ENCODE assay signal across 8 cellular contexts in the genomic region with DNA sequence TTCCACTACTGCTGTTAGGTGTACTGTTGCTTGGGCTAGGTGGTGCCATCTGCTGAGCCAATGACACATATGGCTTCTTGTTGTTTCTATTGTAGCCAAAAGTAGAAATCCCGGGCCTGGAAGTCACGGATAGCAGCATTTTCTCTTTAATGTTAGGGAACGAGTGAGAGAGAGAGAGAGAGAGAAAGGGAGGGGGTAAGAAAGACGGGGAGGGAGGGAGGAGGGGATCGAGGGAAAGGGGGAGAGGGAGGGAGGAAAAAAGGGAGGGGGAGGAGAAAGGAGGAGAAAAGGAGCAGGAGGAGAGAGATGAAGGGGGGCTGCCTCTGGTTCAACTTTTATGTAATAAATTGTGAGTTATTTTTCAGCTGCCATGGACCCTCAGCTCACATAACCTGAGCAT. TPM values are rescaled to one million over a fixed set of nuclear protein-coding genes. Genes with fewer than 3 reads are reported as not detected.
DNase-seq lines count a peak whose midpoint lies in the region; ATAC-seq and TF ChIP-seq lines count a peak whose summit lies in the region.
"Not testable (repeated sequence)": the region's sequence is repeated elsewhere in the genome, so short reads cannot be mapped to it uniquely, and the experiment has no call there.

No MANE protein-coding gene starts in this region.

- not testable (repeated sequence) for H3K27ac ChIP-seq in AG04450 (ENCODE audit: low read depth, low read length); GM23248

- not testable (repeated sequence) for H4K20me1 ChIP-seq in GM23248 (ENCODE audit: insufficient read depth)

- H3K36me3 Mint-ChIP-seq in dendritic cell treated with granulocyte-macrophage colony-stimulating factor and Interleukin-4, amounts not matched to agents 40 ng/mL and 50 ng/mL, for 4 days (ENCODE audit: low read depth), result peaks cover 32% of the 10 kb centered on the region
- H3K36me3 Mint-ChIP-seq in glutamatergic neuron (ENCODE audit: unreplicated experiment) (peaks cover 43% of the 10 kb centered on the region), type B pancreatic cell (peaks cover 27% of the 10 kb centered on the region)

- not testable (repeated sequence) for H3K36me3 ChIP-seq in GM23248 (ENCODE audit: low read depth); adipocyte (ENCODE audit: control insufficient read depth, insufficient read depth, low read length, severe bottlenecking); mucosa of descending colon (ENCODE audit: low read depth)

- WGBS in GM23248 (ENCODE audit: low coverage in 1 of 2, low lambda C conversion rate in 2 of 2, missing lambda C conversion rate in 2 of 2), 2 experiments, result 81 to 86% methylated on average over 3 to 5 of the region's 5 CpGs

- not testable (repeated sequence) for H3K4me2 ChIP-seq in GM23248 (ENCODE audit: unreplicated experiment)

- TF ChIP-seq CTCF in AG04450 (IDR thresholded peaks at IDR 0.05; ENCODE audit: low read depth, low read length); glutamatergic neuron (IDR thresholded peaks at IDR 0.05; ENCODE audit: partially characterized antibody, unreplicated experiment); mucosa of descending colon (IDR thresholded peaks at IDR 0.05); type B pancreatic cell (conservative IDR thresholded peaks at IDR 0.05): not testable (repeated sequence)

- H3K4me1 Mint-ChIP-seq in dendritic cell treated with granulocyte-macrophage colony-stimulating factor and Interleukin-4, amounts not matched to agents 40 ng/mL and 50 ng/mL, for 4 days (ENCODE audit: low read depth); glutamatergic neuron (ENCODE audit: low read depth, unreplicated experiment); type B pancreatic cell (ENCODE audit: unreplicated experiment): not testable (repeated sequence)

- H3K27ac Mint-ChIP-seq in dendritic cell treated with granulocyte-macrophage colony-stimulating factor and Interleukin-4, amounts not matched to agents 40 ng/mL and 50 ng/mL, for 4 days; type B pancreatic cell: not testable (repeated sequence)
- H3K27ac Mint-ChIP-seq in glutamatergic neuron (ENCODE audit: unreplicated experiment), result peak overlapping the region; percentile 79

- DNase-seq in AG04450 (ENCODE audit: low read depth, low spot score); glutamatergic neuron; mucosa of descending colon; type B pancreatic cell (ENCODE audit: extremely low spot score, unreplicated experiment): not testable (repeated sequence)
- DNase-seq in GM23248, result peak; percentile 18
- DNase-seq in M059J (ENCODE audit: low read depth), result peak; percentile 23
- DNase-seq in adipocyte (ENCODE audit: low read depth), result peak; percentile 42

- H2AFZ ChIP-seq in GM23248, result not testable (repeated sequence)

- H3K9me3 ChIP-seq in AG04450 (ENCODE audit: control insufficient read depth, insufficient read depth, low read length) (peaks cover 21% of the 10 kb centered on the region), adipocyte (ENCODE audit: control insufficient read depth, low read length) (peaks cover 19% of the 10 kb centered on the region), mucosa of descending colon (peaks cover 40% of the 10 kb centered on the region)
- not testable (repeated sequence) for H3K9me3 ChIP-seq in GM23248 (ENCODE audit: low read depth)

- peak; percentile 31 for ATAC-seq in mucosa of descending colon

- peak overlapping the region; percentile 45; the same call in 1 of the 2 replicates for H3K4me3 ChIP-seq in AG04450 (ENCODE audit: low read depth, low read length)
- H3K4me3 ChIP-seq in GM23248, result 0 out of 2 replicates have a peak overlapping the region, but pooled peaks have one; percentile 31
- not testable (repeated sequence) for H3K4me3 ChIP-seq in adipocyte (ENCODE audit: low read length); mucosa of descending colon

- peaks cover 26% of the 10 kb centered on the region for H3F3A ChIP-seq in GM23248 (ENCODE audit: insufficient read depth)

- H3K79me2 ChIP-seq in GM23248 (ENCODE audit: insufficient read depth), result peaks cover 18% of the 10 kb centered on the region

- H3K9me2 ChIP-seq in GM23248 (ENCODE audit: insufficient read depth), result not testable (repeated sequence)

- H3K4me3 Mint-ChIP-seq in dendritic cell treated with granulocyte-macrophage colony-stimulating factor and Interleukin-4, amounts not matched to agents 40 ng/mL and 50 ng/mL, for 4 days, result peak overlapping the region; percentile 24
- H3K4me3 Mint-ChIP-seq in glutamatergic neuron (ENCODE audit: unreplicated experiment) (peak overlapping the region; percentile 12), type B pancreatic cell (peak overlapping the region; percentile 49)

- H3K9ac ChIP-seq in GM23248, result 0 out of 2 replicates have a peak overlapping the region, but pooled peaks have one; percentile 36
- not testable (repeated sequence) for H3K9ac ChIP-seq in adipocyte (ENCODE audit: low read length)

- intact Hi-C loops in dendritic cell treated with granulocyte-macrophage colony-stimulating factor and Interleukin-4, amounts not matched to agents 40 ng/mL and 50 ng/mL, for 4 days (cut with micrococcal nuclease); mucosa of descending colon (cut with DNase I, micrococcal nuclease): not testable (repeated sequence)

- H3K4me1 ChIP-seq in GM23248 (ENCODE audit: insufficient read depth), result peaks cover 16% of the 10 kb centered on the region
- H3K4me1 ChIP-seq in adipocyte (ENCODE audit: control insufficient read depth, insufficient read depth, low read length); mucosa of descending colon (ENCODE audit: low read depth): not testable (repeated sequence)

- H3K27me3 Mint-ChIP-seq in dendritic cell treated with granulocyte-macrophage colony-stimulating factor and Interleukin-4, amounts not matched to agents 40 ng/mL and 50 ng/mL, for 4 days; glutamatergic neuron (ENCODE audit: unreplicated experiment); type B pancreatic cell: not testable (repeated sequence)

- H3K9me3 Mint-ChIP-seq in dendritic cell treated with granulocyte-macrophage colony-stimulating factor and Interleukin-4, amounts not matched to agents 40 ng/mL and 50 ng/mL, for 4 days, result peaks cover 60% of the 10 kb centered on the region
- H3K9me3 Mint-ChIP-seq in glutamatergic neuron (ENCODE audit: unreplicated experiment) (peaks cover 13% of the 10 kb centered on the region), type B pancreatic cell (peaks cover 10% of the 10 kb centered on the region)

- CTCF ChIA-PET in AG04450 (lab: Charles Lee), result not testable (repeated sequence)

- H3K27me3 ChIP-seq in AG04450 (ENCODE audit: control insufficient read depth, insufficient read depth, low read length); GM23248 (replicated peaks; ENCODE audit: insufficient read depth); adipocyte (replicated peaks; ENCODE audit: control insufficient read depth, insufficient read depth, low read length): not testable (repeated sequence)

- POLR2A ChIA-PET in AG04450 (lab: Yijun Ruan, JAX), result not testable (repeated sequence)

- in situ Hi-C loops in GM23248 (cut with MboI), result not testable (repeated sequence)

RNA-seq across cellular contexts. Expression of gene CEP83, which starts 34.8 kb away (rescaled TPM):
- 7.8 and 10.0 TPM in 2 replicates for polyA plus RNA-seq in AG04450 (2011; rRNA removed)
- 3.4 and 6.9 TPM in 2 replicates for polyA minus RNA-seq in AG04450 (2011; rRNA and poly(A)+ RNA removed)
- total RNA-seq in GM23248 (2014; rRNA removed; shearing (Covaris generic)), result 5.8 and 21.6 TPM in 2 replicates
- polyA plus RNA-seq in GM23248 (2016; fragmentation: Nextera tagmentation; extraction: Ambion mirVana), result 6.9 and 7.0 TPM in 2 replicates
- total RNA-seq in M059J (2014; rRNA removed; shearing (Covaris generic)), result 3.2 and 6.6 TPM in 2 replicates
- total RNA-seq in glutamatergic neuron (ENCODE audit: unreplicated experiment), result 13.4 TPM
- 10 to 100 TPM; 11.7 to 14.4 (median 14.3) TPM for total RNA-seq in mucosa of descending colon
- total RNA-seq in type B pancreatic cell (ENCODE audit: low replicate concordance), result 9.7 and 22.1 TPM in 2 replicates
